Comparison of ENCODE assay signal across 8 cellular contexts in genomic region chr4:182938213-182938645, GRCh38. TPM values are rescaled to one million over a fixed set of nuclear protein-coding genes. Genes with fewer than 3 reads are reported as not detected.
DNase-seq lines count a peak whose midpoint lies in the region; ATAC-seq and TF ChIP-seq lines count a peak whose summit lies in the region.

No MANE protein-coding gene starts in this region.

- H3K36me3 Mint-ChIP-seq in activated T-cell treated with anti-CD3 and anti-CD28 coated beads, Interleukin-2, amount 50 U/mL, for 24 hours (ENCODE audit: low read depth): no peaks in the 10 kb centered on the region

- intact Hi-C loops in PC-3 (cut with micrococcal nuclease): loop anchor here (1.0 to 2.0 kb wide), 3 partner anchors 135 to 324 kb away; no protein-coding TSS in a partner anchor
- intact Hi-C loops in thyroid gland (cut with DNase I): loop anchor here (5.0 to 10.0 kb wide), 2 partner anchors 137 to 324 kb away; no protein-coding TSS in a partner anchor

- H4K20me1 ChIP-seq in PC-3 (ENCODE audit: low read length): no peaks in the 10 kb centered on the region

- no peaks in the 10 kb centered on the region for H3F3A ChIP-seq in PC-3 (ENCODE audit: low read length, unreplicated experiment)

- POLR2A ChIA-PET in PC-3 (lab: Charles Lee; ENCODE audit: unreplicated experiment): no interaction called here

- no peak overlapping the region for H3K4me3 ChIP-seq in PC-3 (ENCODE audit: low read length)
- no peak overlapping the region for H3K4me3 ChIP-seq in fibroblast of mammary gland (ENCODE audit: control insufficient read depth, low read depth, low read length)
- no peak overlapping the region for H3K4me3 ChIP-seq in neutrophil (ENCODE audit: low read depth in 1 of 2, low read length in 1 of 2)
- no peak overlapping the region for H3K4me3 ChIP-seq in thyroid gland (replicated peaks in 1 of 3)

- no peak overlapping the region for H3K9ac ChIP-seq in PC-3 (ENCODE audit: low read length)

- no peak for TF ChIP-seq POLR2A in thyroid gland (IDR thresholded peaks at IDR 0.05)

- WGBS in thyroid gland, 2 donors: 15 to 23% methylated on average over 11 to 14 of the region's 14 CpGs

- H3K9me3 Mint-ChIP-seq in activated T-cell treated with anti-CD3 and anti-CD28 coated beads, Interleukin-2, amount 50 U/mL, for 24 hours: no peaks in the 10 kb centered on the region

- H3K27ac ChIP-seq in PC-3 (ENCODE audit: low read length): no peak overlapping the region
- no peak overlapping the region for H3K27ac ChIP-seq in neutrophil
- H3K27ac ChIP-seq in thyroid gland: no peak overlapping the region

- H3K9me2 ChIP-seq in PC-3 (replicated peaks; ENCODE audit: low read length): no peaks in the 10 kb centered on the region

- H3K27ac Mint-ChIP-seq in activated T-cell treated with anti-CD3 and anti-CD28 coated beads, Interleukin-2, amount 50 U/mL, for 24 hours: no peak overlapping the region

- H3K4me1 Mint-ChIP-seq in activated T-cell treated with anti-CD3 and anti-CD28 coated beads, Interleukin-2, amount 50 U/mL, for 24 hours (ENCODE audit: low read depth): peaks cover 3% of the 10 kb centered on the region

- no peaks in the 10 kb centered on the region for H3K79me2 ChIP-seq in PC-3 (ENCODE audit: low read length)

- peak; percentile 98 for ATAC-seq in GM19463 (IDR thresholded peaks at IDR 0.05; ENCODE audit: unreplicated experiment)
- peak; percentile 99 for ATAC-seq in HG03460 (IDR thresholded peaks at IDR 0.05; ENCODE audit: unreplicated experiment)
- ATAC-seq in PC-3: peak; percentile 100

- BruUV-seq in PC-3 (replicated peaks; lab: Mats Ljungman, UMichigan): no TSS peak

- peaks cover 17% of the 10 kb centered on the region for H3K27me3 Mint-ChIP-seq in activated T-cell treated with anti-CD3 and anti-CD28 coated beads, Interleukin-2, amount 50 U/mL, for 24 hours

- H3K27me3 ChIP-seq in PC-3 (ENCODE audit: low read length) (no peaks in the 10 kb centered on the region), neutrophil (peaks cover 6% of the 10 kb centered on the region), thyroid gland (no peaks in the 10 kb centered on the region)

- H3K9me3 ChIP-seq in PC-3 (ENCODE audit: low read length): no peaks in the 10 kb centered on the region
- H3K9me3 ChIP-seq in neutrophil: no peaks in the 10 kb centered on the region
- no peaks in the 10 kb centered on the region for H3K9me3 ChIP-seq in thyroid gland

- CTCF ChIA-PET in PC-3 (lab: Charles Lee): interaction anchor here (0.6 to 1.0 kb wide), 5 partner anchors 9 to 501 kb away, joined by 3 to 6 read pairs (median 3); no protein-coding TSS in a partner anchor

- peak overlapping the region; percentile 95 for H2AFZ ChIP-seq in PC-3 (ENCODE audit: low read length)

- peak; percentile 86 for TF ChIP-seq CTCF in PC-3 (conservative IDR thresholded peaks at IDR 0.05; ENCODE audit: low read depth, low read length)
- peak; percentile 98 for TF ChIP-seq CTCF in fibroblast of mammary gland (conservative IDR thresholded peaks at IDR 0.05; ENCODE audit: control insufficient read depth, insufficient read depth, low read depth, low read length)
- peak; percentile 33 for TF ChIP-seq CTCF in neutrophil (IDR thresholded peaks at IDR 0.05)
- TF ChIP-seq CTCF in thyroid gland (IDR thresholded peaks at IDR 0.05): peak; percentile 60 to 91 (median 86)

- H3K4me1 ChIP-seq in PC-3 (ENCODE audit: insufficient read depth, low read length) (no peaks in the 10 kb centered on the region), neutrophil (ENCODE audit: control insufficient read depth in 1 of 2, insufficient read depth in 1 of 2, low read depth in 1 of 2, low read length in 1 of 2) (no peaks in the 10 kb centered on the region), thyroid gland (no peaks in the 10 kb centered on the region)

- no peak overlapping the region for H3K4me3 Mint-ChIP-seq in activated T-cell treated with anti-CD3 and anti-CD28 coated beads, Interleukin-2, amount 50 U/mL, for 24 hours

- H3K36me3 ChIP-seq in PC-3 (ENCODE audit: low read depth, low read length) (no peaks in the 10 kb centered on the region), neutrophil (no peaks in the 10 kb centered on the region), thyroid gland (no peaks in the 10 kb centered on the region)

- peak; percentile 91 for DNase-seq in D341Med (ENCODE audit: low spot score)
- peak; percentile 75 for DNase-seq in PC-3
- DNase-seq in activated T-cell treated with anti-CD3 and anti-CD28 coated beads, Interleukin-2, amount 50 U/mL, for 24 hours: peak; percentile 79
- peak; percentile 61 for DNase-seq in fibroblast of mammary gland (ENCODE audit: low read depth)
- peak; percentile 71 to 80 for DNase-seq in thyroid gland

- peak overlapping the region; percentile 70 for H3K4me2 ChIP-seq in PC-3 (ENCODE audit: low read length)

RNA-seq across cellular contexts. Expression of gene DCTD, which starts 21.0 kb away (rescaled TPM):
- total RNA-seq in PC-3 (2014; rRNA removed): 58.1 and 62.3 TPM in 2 replicates
- 100 to 1,000 TPM in 3 of 4 donors, 10 to 100 TPM in 1; 99.3 to 150 (median 119) TPM for total RNA-seq in thyroid gland

Comparison
In these comparisons a context has a peak if more than half of its experiments do, and no peak if none do; other contexts are left out.
1. CTCF ChIP-seq: peak in every context shown above with its lines; median percentile 98 in fibroblast of mammary gland; 86 in PC-3; 86 in thyroid gland; 33 in neutrophil.